Comparison of ENCODE assay signal across 1 cellular context in genomic region chr2:174340400-174341300, GRCh38.
TF ChIP-seq lines count a peak whose summit lies in the region.

No MANE protein-coding gene starts in this region.

TF ChIP-seq in WTC11, 78 proteins besides CTCF, POLR2A, EP300 and RAD21 (continued from another document):
- no peak for TF ChIP-seq ZNF423 (CRISPR knock-in tag; IDR thresholded peaks at IDR 0.05)
- no peak for TF ChIP-seq E2F4 (CRISPR knock-in tag; IDR thresholded peaks at IDR 0.05; ENCODE audit: borderline replicate concordance, low read depth)
- TF ChIP-seq FOXK1 (CRISPR knock-in tag; IDR thresholded peaks at IDR 0.05), result no peak
- no peak for TF ChIP-seq MAX (CRISPR knock-in tag; IDR thresholded peaks at IDR 0.05)
- TF ChIP-seq GTF2I (CRISPR knock-in tag; conservative IDR thresholded peaks at IDR 0.05), result no peak
- no peak for TF ChIP-seq CREB1 (CRISPR knock-in tag; IDR thresholded peaks at IDR 0.05)
- no peak for TF ChIP-seq ELF4 (CRISPR knock-in tag; IDR thresholded peaks at IDR 0.05; ENCODE audit: low read depth)
- no peak for TF ChIP-seq NFYB (CRISPR knock-in tag; conservative IDR thresholded peaks at IDR 0.05; ENCODE audit: low read depth)
- TF ChIP-seq STAT6 (CRISPR knock-in tag; conservative IDR thresholded peaks at IDR 0.05; ENCODE audit: low read depth), result no peak
- no peak for TF ChIP-seq ZNF263 (CRISPR knock-in tag; IDR thresholded peaks at IDR 0.05; ENCODE audit: low read depth)
TF ChIP-seq in WTC11: peak in this region for 0.
